ENCODE assay signal across 1 cellular context in the genomic region with DNA sequence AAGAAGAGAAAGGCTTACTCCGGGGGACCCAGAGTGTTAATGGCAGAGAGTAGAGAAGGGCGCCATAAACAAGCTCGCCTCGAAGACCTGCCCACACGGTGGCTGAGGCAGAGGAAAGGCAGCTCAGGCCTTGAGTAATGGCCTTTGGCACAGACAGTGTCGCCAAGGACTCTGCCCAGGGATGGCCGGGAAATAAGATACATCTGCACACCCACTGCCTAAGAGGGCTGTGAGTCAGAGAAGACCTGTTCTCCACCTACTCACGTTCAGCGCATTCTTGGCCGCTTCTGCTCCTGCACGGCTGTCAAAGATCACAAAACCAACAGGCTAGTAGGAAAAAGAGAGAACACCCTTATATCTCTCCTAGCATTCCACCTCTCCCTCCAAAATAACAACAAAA.
TF ChIP-seq lines count a peak whose summit lies in the region.

No MANE protein-coding gene starts in this region.

TF ChIP-seq in WTC11, 78 proteins besides CTCF, POLR2A, EP300 and RAD21 (continued from another document):
- TF ChIP-seq CBFB (CRISPR knock-in tag; IDR thresholded peaks at IDR 0.05; ENCODE audit: low read depth): no peak
- TF ChIP-seq, protein P1, sequence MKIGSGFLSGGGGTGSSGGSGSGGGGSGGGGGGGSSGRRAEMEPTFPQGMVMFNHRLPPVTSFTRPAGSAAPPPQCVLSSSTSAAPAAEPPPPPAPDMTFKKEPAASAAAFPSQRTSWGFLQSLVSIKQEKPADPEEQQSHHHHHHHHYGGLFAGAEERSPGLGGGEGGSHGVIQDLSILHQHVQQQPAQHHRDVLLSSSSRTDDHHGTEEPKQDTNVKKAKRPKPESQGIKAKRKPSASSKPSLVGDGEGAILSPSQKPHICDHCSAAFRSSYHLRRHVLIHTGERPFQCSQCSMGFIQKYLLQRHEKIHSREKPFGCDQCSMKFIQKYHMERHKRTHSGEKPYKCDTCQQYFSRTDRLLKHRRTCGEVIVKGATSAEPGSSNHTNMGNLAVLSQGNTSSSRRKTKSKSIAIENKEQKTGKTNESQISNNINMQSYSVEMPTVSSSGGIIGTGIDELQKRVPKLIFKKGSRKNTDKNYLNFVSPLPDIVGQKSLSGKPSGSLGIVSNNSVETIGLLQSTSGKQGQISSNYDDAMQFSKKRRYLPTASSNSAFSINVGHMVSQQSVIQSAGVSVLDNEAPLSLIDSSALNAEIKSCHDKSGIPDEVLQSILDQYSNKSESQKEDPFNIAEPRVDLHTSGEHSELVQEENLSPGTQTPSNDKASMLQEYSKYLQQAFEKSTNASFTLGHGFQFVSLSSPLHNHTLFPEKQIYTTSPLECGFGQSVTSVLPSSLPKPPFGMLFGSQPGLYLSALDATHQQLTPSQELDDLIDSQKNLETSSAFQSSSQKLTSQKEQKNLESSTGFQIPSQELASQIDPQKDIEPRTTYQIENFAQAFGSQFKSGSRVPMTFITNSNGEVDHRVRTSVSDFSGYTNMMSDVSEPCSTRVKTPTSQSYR (CRISPR knock-in tag; IDR thresholded peaks at IDR 0.05): no peak
- TF ChIP-seq MYBL2 (CRISPR knock-in tag; IDR thresholded peaks at IDR 0.05): no peak
- TF ChIP-seq, protein P2, sequence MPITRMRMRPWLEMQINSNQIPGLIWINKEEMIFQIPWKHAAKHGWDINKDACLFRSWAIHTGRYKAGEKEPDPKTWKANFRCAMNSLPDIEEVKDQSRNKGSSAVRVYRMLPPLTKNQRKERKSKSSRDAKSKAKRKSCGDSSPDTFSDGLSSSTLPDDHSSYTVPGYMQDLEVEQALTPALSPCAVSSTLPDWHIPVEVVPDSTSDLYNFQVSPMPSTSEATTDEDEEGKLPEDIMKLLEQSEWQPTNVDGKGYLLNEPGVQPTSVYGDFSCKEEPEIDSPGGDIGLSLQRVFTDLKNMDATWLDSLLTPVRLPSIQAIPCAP (CRISPR knock-in tag; IDR thresholded peaks at IDR 0.05): no peak
- no peak for TF ChIP-seq GABPB1 (CRISPR knock-in tag; IDR thresholded peaks at IDR 0.05)
- TF ChIP-seq ZNF232 (CRISPR knock-in tag; IDR thresholded peaks at IDR 0.05): no peak
- no peak for TF ChIP-seq ZNF219 (CRISPR knock-in tag; IDR thresholded peaks at IDR 0.05; ENCODE audit: borderline replicate concordance)
- TF ChIP-seq ZNF138 (CRISPR knock-in tag; conservative IDR thresholded peaks at IDR 0.05): no peak
- no peak for TF ChIP-seq JAZF1 (CRISPR knock-in tag; IDR thresholded peaks at IDR 0.05)
TF ChIP-seq in WTC11: peak in this region for 0.
